In genomic region chr12:132908145-132909029, GRCh38 we compare ENCODE assay signal across 8 cellular contexts. TPM values are rescaled to one million over a fixed set of nuclear protein-coding genes. Genes with fewer than 3 reads are reported as not detected.
DNase-seq lines count a peak whose midpoint lies in the region; ATAC-seq and TF ChIP-seq lines count a peak whose summit lies in the region.

No MANE protein-coding gene starts in this region.

- peaks cover 0 to 25% (median 15%) of the 10 kb centered on the region in 9 donors for H3K9me3 Mint-ChIP-seq in naive thymus-derived CD8-positive, alpha-beta T cell
- peaks cover 9% of the 10 kb centered on the region for H3K9me3 Mint-ChIP-seq in stimulated activated effector memory CD8-positive, alpha-beta T cell treated with anti-CD3 and anti-CD28 coated beads, Interleukin-12 subunit alpha, Interleukin-12 subunit beta, amount 100 ng/mL, for 72 hours

- no peak for TF ChIP-seq CTCF in AG10803 (conservative IDR thresholded peaks at IDR 0.05; ENCODE audit: low read length)

- POLR2A ChIA-PET in naive thymus-derived CD8-positive, alpha-beta T cell (lab: Charles Lee), result interaction anchor here (0.6 to 5.8 kb wide), 20 partner anchors 9 to 274 kb away, joined by 3 to 48 read pairs (median 4); partner anchors contain the start of genes CHFR, GOLGA3, PGAM5 and ZNF10

- H3K4me1 Mint-ChIP-seq in naive thymus-derived CD8-positive, alpha-beta T cell, result peaks cover 13 to 29% (median 22%) of the 10 kb centered on the region in 4 donors
- H3K4me1 Mint-ChIP-seq in stimulated activated effector memory CD8-positive, alpha-beta T cell treated with anti-CD3 and anti-CD28 coated beads, Interleukin-12 subunit alpha, Interleukin-12 subunit beta, amount 100 ng/mL, for 72 hours, result peaks cover 5% of the 10 kb centered on the region

- peak overlapping the region; percentile 75 for H3K4me3 ChIP-seq in AG10803 (ENCODE audit: low read length)

- peak overlapping the region; percentile 93 to 100 (median 97) for H3K27ac Mint-ChIP-seq in naive thymus-derived CD8-positive, alpha-beta T cell
- peak overlapping the region; percentile 67 for H3K27ac Mint-ChIP-seq in stimulated activated effector memory CD8-positive, alpha-beta T cell treated with anti-CD3 and anti-CD28 coated beads, Interleukin-12 subunit alpha, Interleukin-12 subunit beta, amount 100 ng/mL, for 72 hours

- DNase-seq in AG10803 (ENCODE audit: low read depth) (peak; percentile 95), OCI-M2 (lab: John Stamatoyannopoulos, UW; ENCODE audit: unreplicated experiment) (peak; percentile 88), fibroblast of peridontal ligament (ENCODE audit: extremely low read depth) (peak; percentile 97)
- DNase-seq in activated T-helper 9 cell treated with anti-CD3 and anti-CD28 coated beads, Interleukin-2, amount 50 U/mL, for 16 hours (ENCODE audit: low read depth), result peak; percentile 95
- DNase-seq in naive thymus-derived CD8-positive, alpha-beta T cell, result peak; percentile 87 to 99 (median 96)
- peak; percentile 80 to 96 for DNase-seq in stimulated activated effector memory CD8-positive, alpha-beta T cell treated with anti-CD3 and anti-CD28 coated beads, Interleukin-12 subunit alpha, Interleukin-12 subunit beta, amount 100 ng/mL, for 72 hours (ENCODE audit: low spot score in 2 of 2)

- H3K4me3 Mint-ChIP-seq in naive thymus-derived CD8-positive, alpha-beta T cell, result peak overlapping the region; percentile 82 to 99 (median 94)
- H3K4me3 Mint-ChIP-seq in stimulated activated effector memory CD8-positive, alpha-beta T cell treated with anti-CD3 and anti-CD28 coated beads, Interleukin-12 subunit alpha, Interleukin-12 subunit beta, amount 100 ng/mL, for 72 hours, result peak overlapping the region; percentile 76

- H3K36me3 Mint-ChIP-seq in naive thymus-derived CD8-positive, alpha-beta T cell, result peaks cover 9 to 23% (median 15%) of the 10 kb centered on the region in 3 donors
- no peaks in the 10 kb centered on the region for H3K36me3 Mint-ChIP-seq in stimulated activated effector memory CD8-positive, alpha-beta T cell treated with anti-CD3 and anti-CD28 coated beads, Interleukin-12 subunit alpha, Interleukin-12 subunit beta, amount 100 ng/mL, for 72 hours

- ATAC-seq in GM19035 (IDR thresholded peaks at IDR 0.05; ENCODE audit: unreplicated experiment) (peak; percentile 95), HG03378 (IDR thresholded peaks at IDR 0.05; ENCODE audit: unreplicated experiment) (peak; percentile 98)
- peak; percentile 91 to 92 for ATAC-seq in naive thymus-derived CD8-positive, alpha-beta T cell
- ATAC-seq in stimulated activated effector memory CD8-positive, alpha-beta T cell treated with anti-CD3 and anti-CD28 coated beads, Interleukin-12 subunit alpha, Interleukin-12 subunit beta, amount 100 ng/mL, for 72 hours, result peak; percentile 96

- peaks cover 0 to 3% (median 0%) of the 10 kb centered on the region in 5 donors for H3K27me3 Mint-ChIP-seq in naive thymus-derived CD8-positive, alpha-beta T cell

RNA-seq across cellular contexts. Expression of gene CHFR, which starts 21.0 kb away (rescaled TPM):
- 10 to 100 TPM; 93.5 to 96.9 TPM for total RNA-seq in naive thymus-derived CD8-positive, alpha-beta T cell
- 10 to 100 TPM; 25.1 to 37.4 (median 27.6) TPM for polyA plus RNA-seq in naive thymus-derived CD8-positive, alpha-beta T cell

RNA-seq across cellular contexts. Expression of gene ZNF605, which starts 47.7 kb away (rescaled TPM):
- 10 to 100 TPM; 17.4 to 18.6 TPM for total RNA-seq in naive thymus-derived CD8-positive, alpha-beta T cell
- under 1 TPM; 0.46 to 0.72 (median 0.65) TPM for polyA plus RNA-seq in naive thymus-derived CD8-positive, alpha-beta T cell

Comparison
In these comparisons a context has a peak if more than half of its experiments do, and no peak if none do; other contexts are left out.
1. Peak in every context shown above with its lines: DNase-seq, ATAC-seq and H3K4me3 ChIP-seq.